19 cellular contexts compared by ENCODE assay signal in genomic region chr4:172142331-172142738, GRCh38.
DNase-seq lines count a peak whose midpoint lies in the region; ATAC-seq and TF ChIP-seq lines count a peak whose summit lies in the region.
"Had no signal": no experiment of that assay in that cellular context is flagged by ENCODE, and none has a peak within 500 bp of the region (broad histone marks: within the 10 kb centered on the region; RNA-seq: fewer than 3 reads in every experiment).

No MANE protein-coding gene starts in this region.

- no peaks in the 10 kb centered on the region for H3K27me3 Mint-ChIP-seq in natural killer cell (ENCODE audit: low read depth in 2 of 2)
- H3K27me3 Mint-ChIP-seq: activated naive CD8-positive, alpha-beta T cell; activated T-cell treated with anti-CD3 and anti-CD28 coated beads, Interleukin-2, amount 50 U/mL, for 24 hours; CD4-positive, CD25-positive, alpha-beta regulatory T cell had no signal

- peaks cover 5 to 6% of the 10 kb centered on the region in 2 donors for H3K9me3 Mint-ChIP-seq in natural killer cell
- H3K9me3 Mint-ChIP-seq: activated T-cell treated with anti-CD3 and anti-CD28 coated beads, Interleukin-2, amount 50 U/mL, for 24 hours had no signal

- no peak for TF ChIP-seq CTCF in epithelial cell of esophagus (IDR thresholded peaks at IDR 0.05; ENCODE audit: insufficient read depth, low read depth, low read length, missing control alignments)
- TF ChIP-seq CTCF in natural killer cell (IDR thresholded peaks at IDR 0.05), result no peak

- no peaks in the 10 kb centered on the region for H3K4me1 Mint-ChIP-seq in natural killer cell
- H3K4me1 Mint-ChIP-seq: CD4-positive, CD25-positive, alpha-beta regulatory T cell had no signal

- ATAC-seq in natural killer cell, result no peak
- ATAC-seq: left lobe of liver, pancreas, Right ventricle myocardium inferior had no signal

- no peak overlapping the region for H3K4me3 Mint-ChIP-seq in natural killer cell
- H3K4me3 Mint-ChIP-seq: activated naive CD8-positive, alpha-beta T cell; activated T-cell treated with anti-CD3 and anti-CD28 coated beads, Interleukin-2, amount 50 U/mL, for 24 hours; CD4-positive, CD25-positive, alpha-beta regulatory T cell had no signal

- no peak overlapping the region for H3K27ac Mint-ChIP-seq in natural killer cell
- H3K27ac Mint-ChIP-seq: activated naive CD8-positive, alpha-beta T cell; activated T-cell treated with anti-CD3 and anti-CD28 coated beads, Interleukin-2, amount 50 U/mL, for 24 hours; CD4-positive, CD25-positive, alpha-beta regulatory T cell had no signal

- DNase-seq in GM03348 (ENCODE audit: low spot score) (peak; percentile 28), RKO (ENCODE audit: low spot score) (peak; percentile 52), epithelial cell of esophagus (ENCODE audit: low read depth) (peak; percentile 11), renal cortical epithelial cell (ENCODE audit: low read depth) (peak; percentile 79), NCI-H345 treated with DMSO at 0.1 percent for 48 hours (lab: John Stamatoyannopoulos, UW; ENCODE audit: unreplicated experiment) (no peak), natural killer cell (no peak), putamen (ENCODE audit: low spot score) (no peak), MV-4-11 (lab: John Stamatoyannopoulos, UW) (no peak)
- DNase-seq: activated CD4-positive, alpha-beta T cell treated with anti-CD3 and anti-CD28 coated beads for 48 hours; activated T-cell treated with anti-CD3 and anti-CD28 coated beads, Interleukin-2, amount 50 U/mL, for 24 hours; CD4-positive, CD25-positive, alpha-beta regulatory T cell; cerebellar nuclear complex; HCEC 1CT; NCI-H1930; pancreas; T-helper 2 cell had no signal

- intact Hi-C loops in natural killer cell (cut with micrococcal nuclease), result no loop called here

- H3K36me3 Mint-ChIP-seq in natural killer cell, result no peaks in the 10 kb centered on the region
- H3K36me3 Mint-ChIP-seq: activated naive CD8-positive, alpha-beta T cell; CD4-positive, CD25-positive, alpha-beta regulatory T cell had no signal

- no peak overlapping the region for H3K4me3 ChIP-seq in epithelial cell of esophagus (ENCODE audit: low read length)
- H3K4me3 ChIP-seq: pancreas had no signal

Comparison
In these comparisons a context has a peak if more than half of its experiments do, and no peak if none do; other contexts are left out.
1. DNase-seq: peak in GM03348 (single experiment), RKO (single experiment), epithelial cell of esophagus (single experiment) and renal cortical epithelial cell (single experiment); none in NCI-H345 treated with DMSO at 0.1 percent for 48 hours (single experiment), natural killer cell (single experiment), putamen (single experiment) and MV-4-11 (single experiment).